In genomic region chr12:122412851-122413433, GRCh38 we compare ENCODE assay signal across 1 cellular context.
TF ChIP-seq lines count a peak whose summit lies in the region.

No MANE protein-coding gene starts in this region.

TF ChIP-seq in SK-N-SH treated with all-trans-retinoic acid at 6 μM for 48 hours, 23 proteins besides CTCF, POLR2A, EP300 and RAD21 (continued from another document):
- TF ChIP-seq CREB5 (CRISPR knock-in tag; IDR thresholded peaks at IDR 0.05; ENCODE audit: low read depth): no peak
